ENCODE assay signal across 9 cellular contexts in genomic region chr9:32472344-32472743, GRCh38.
"Had no signal": no experiment of that assay in that cellular context is flagged by ENCODE, and none has a peak within 500 bp of the region (broad histone marks: within the 10 kb centered on the region; RNA-seq: fewer than 3 reads in every experiment).

No MANE protein-coding gene starts in this region.

- H3K27ac ChIP-seq: GM23248, HL-60, KMS-11 had no signal

- H3K9me3 ChIP-seq: HAP-1 had no signal

- H3K36me3 ChIP-seq: HAP-1 had no signal

- H3K9ac ChIP-seq: GM23248, KMS-11 had no signal

- H3K4me3 ChIP-seq: GM23248, HAP-1 had no signal

- DNase-seq: GM23248, GOT3, H7, IMR-90, KBM-7 had no signal

- H3K4me2 ChIP-seq: KMS-11 had no signal

- H2AFZ ChIP-seq: GM23248 had no signal

- ATAC-seq: HCT116 had no signal

- H3K4me1 ChIP-seq: HAP-1 had no signal
